Comparison of ENCODE assay signal across 8 cellular contexts in genomic region chr17:74864866-74865395, GRCh38. TPM values are rescaled to one million over a fixed set of nuclear protein-coding genes. Genes with fewer than 3 reads are reported as not detected.
DNase-seq lines count a peak whose midpoint lies in the region; ATAC-seq and TF ChIP-seq lines count a peak whose summit lies in the region.

No MANE protein-coding gene starts in this region.

- H3K9ac ChIP-seq in parathyroid adenoma: no peak overlapping the region

- H3K9me3 ChIP-seq in gastroesophageal sphincter: no peaks in the 10 kb centered on the region
- H3K9me3 ChIP-seq in parathyroid adenoma (ENCODE audit: control insufficient read depth, low read length): no peaks in the 10 kb centered on the region
- no peaks in the 10 kb centered on the region for H3K9me3 ChIP-seq in upper lobe of left lung

- no peak overlapping the region for H3K27ac ChIP-seq in gastroesophageal sphincter
- no peak overlapping the region for H3K27ac ChIP-seq in parathyroid adenoma
- H3K27ac ChIP-seq in upper lobe of left lung: no peak overlapping the region

- DNase-seq in COR-L47 (lab: John Stamatoyannopoulos, UW) (peak; percentile 59), SK-MEL-5 (ENCODE audit: low read depth, low spot score) (peak; percentile 81), upper lobe of left lung (peak in 1 of 2 donors; percentile 76)
- peak; percentile 90 for DNase-seq in activated effector memory CD4-positive, alpha-beta T cell treated with anti-CD3 and anti-CD28 coated beads, Interleukin-2, amount 50 U/mL, for 16 hours

- in situ Hi-C loops in SK-MEL-5 (cut with HindIII; ENCODE audit: low pct_unique_long_range_greater_than_20kb, low sequenced_read_pairs): no loop called here

- no peaks in the 10 kb centered on the region for H3K79me2 ChIP-seq in parathyroid adenoma

- TF ChIP-seq EP300 in gastroesophageal sphincter (IDR thresholded peaks at IDR 0.05): no peak
- no peak for TF ChIP-seq EP300 in upper lobe of left lung (IDR thresholded peaks at IDR 0.05)

- TF ChIP-seq CTCF in gastroesophageal sphincter (IDR thresholded peaks at IDR 0.05) (peak in 3 of 4 experiments; percentile 96 to 97 (median 97)), parathyroid adenoma (IDR thresholded peaks at IDR 0.05) (peak; percentile 98), upper lobe of left lung (IDR thresholded peaks at IDR 0.05) (peak; percentile 95 to 97 (median 96))

- H3K4me1 ChIP-seq in gastroesophageal sphincter (peaks cover 0 to 32% (median 19%) of the 10 kb centered on the region in 3 donors), parathyroid adenoma (no peaks in the 10 kb centered on the region), upper lobe of left lung (peaks cover 20 to 31% (median 25%) of the 10 kb centered on the region in 4 donors)

- ATAC-seq in HG02759 (IDR thresholded peaks at IDR 0.05; ENCODE audit: unreplicated experiment): peak; percentile 38
- peak; percentile 60 for ATAC-seq in gastroesophageal sphincter
- peak; percentile 71 to 76 for ATAC-seq in upper lobe of left lung (ENCODE audit: low FRiP score in 2 of 2)
- ATAC-seq in HG03095 (IDR thresholded peaks at IDR 0.05; ENCODE audit: unreplicated experiment): no peak

- H3K36me3 ChIP-seq in gastroesophageal sphincter (no peaks in the 10 kb centered on the region), parathyroid adenoma (ENCODE audit: control insufficient read depth, insufficient read depth, low read length) (no peaks in the 10 kb centered on the region), upper lobe of left lung (no peaks in the 10 kb centered on the region)

- no peak overlapping the region for H3K4me2 ChIP-seq in parathyroid adenoma (ENCODE audit: low read length)

- no peak overlapping the region for H3K4me3 ChIP-seq in gastroesophageal sphincter
- H3K4me3 ChIP-seq in parathyroid adenoma (ENCODE audit: low read depth, low read length): no peak overlapping the region
- H3K4me3 ChIP-seq in upper lobe of left lung: no peak overlapping the region

- TF ChIP-seq POLR2A in gastroesophageal sphincter (IDR thresholded peaks at IDR 0.05) (no peak), upper lobe of left lung (IDR thresholded peaks at IDR 0.05) (no peak)

- 0 to 75% methylated on average over 2 to 3 of the region's 11 CpGs for WGBS in gastroesophageal sphincter (ENCODE audit: low coverage in 1 of 2), 2 donors
- WGBS in upper lobe of left lung, 2 donors: 27 to 43% methylated on average over 5 to 11 of the region's 11 CpGs

- H3K27me3 ChIP-seq in gastroesophageal sphincter (peaks cover 39% of the 10 kb centered on the region), parathyroid adenoma (ENCODE audit: control insufficient read depth, insufficient read depth, low read length) (peaks cover 8% of the 10 kb centered on the region), upper lobe of left lung (peaks cover 0 to 24% (median 16%) of the 10 kb centered on the region in 4 donors)

- no peak overlapping the region for H2AFZ ChIP-seq in parathyroid adenoma

RNA-seq across cellular contexts. Expression of gene GRIN2C, which starts 5.2 kb away (rescaled TPM):
- total RNA-seq in SK-MEL-5 (2014; rRNA removed; shearing (Covaris generic)): 0.40 TPM in 1 of 2 replicates, not detected in the other
- 0.29 and 0.48 TPM in 2 replicates for polyA plus RNA-seq in SK-MEL-5 (2015; cell fraction: cytosol; rRNA removed)
- polyA plus RNA-seq in SK-MEL-5 (2015; cell fraction: nucleus; rRNA removed): 0.80 and 0.94 TPM in 2 replicates
- total RNA-seq in gastroesophageal sphincter: 1 to 10 TPM in 1 of 4 donors, under 1 TPM in 2, not detected in 1; 0.16 to 3.5 (median 0.42) TPM
- total RNA-seq in upper lobe of left lung: under 1 TPM in 1 of 6 donors, not detected in 5; 0.17 TPM

RNA-seq across cellular contexts. Expression of gene FDXR, which starts 7.9 kb away (rescaled TPM):
- total RNA-seq in SK-MEL-5 (2014; rRNA removed; shearing (Covaris generic)): 42.4 and 48.1 TPM in 2 replicates
- 82.1 and 92.8 TPM in 2 replicates for polyA plus RNA-seq in SK-MEL-5 (2015; cell fraction: cytosol; rRNA removed)
- polyA plus RNA-seq in SK-MEL-5 (2015; cell fraction: nucleus; rRNA removed): 85.8 and 117 TPM in 2 replicates
- total RNA-seq in gastroesophageal sphincter: 1 to 10 TPM; 3.6 to 7.8 (median 4.6) TPM
- total RNA-seq in upper lobe of left lung: 10 to 100 TPM in 3 of 6 donors, 1 to 10 TPM in 3; 6.8 to 15.1 (median 10.8) TPM

RNA-seq across cellular contexts. Expression of gene FADS6, which starts 28.5 kb away (rescaled TPM):
- not detected in 2 replicates for total RNA-seq in SK-MEL-5 (2014; rRNA removed; shearing (Covaris generic))
- polyA plus RNA-seq in SK-MEL-5 (2015; cell fraction: cytosol; rRNA removed): not detected in 2 replicates
- not detected in 2 replicates for polyA plus RNA-seq in SK-MEL-5 (2015; cell fraction: nucleus; rRNA removed)
- total RNA-seq in gastroesophageal sphincter: under 1 TPM in 1 of 4 donors, not detected in 3; 0.37 TPM
- not detected for total RNA-seq in upper lobe of left lung

RNA-seq across cellular contexts. Expression of gene USH1G, which starts 58.1 kb away (rescaled TPM):
- total RNA-seq in SK-MEL-5 (2014; rRNA removed; shearing (Covaris generic)): not detected in 2 replicates
- 0.25 TPM in 2 replicates for polyA plus RNA-seq in SK-MEL-5 (2015; cell fraction: cytosol; rRNA removed)
- polyA plus RNA-seq in SK-MEL-5 (2015; cell fraction: nucleus; rRNA removed): not detected in 2 replicates
- total RNA-seq in gastroesophageal sphincter (not detected), upper lobe of left lung (under 1 TPM in 1 of 6 donors, not detected in 5; 0.13 TPM)

RNA-seq across cellular contexts. Expression of gene OTOP2, which starts 59.1 kb away (rescaled TPM):
- total RNA-seq in SK-MEL-5 (2014; rRNA removed; shearing (Covaris generic)): not detected in 2 replicates
- polyA plus RNA-seq in SK-MEL-5 (2015; cell fraction: cytosol; rRNA removed): not detected in 2 replicates
- not detected in 2 replicates for polyA plus RNA-seq in SK-MEL-5 (2015; cell fraction: nucleus; rRNA removed)
- total RNA-seq in gastroesophageal sphincter (not detected), upper lobe of left lung (not detected)
